ENCODE assay signal across 1 cellular context in the genomic region with DNA sequence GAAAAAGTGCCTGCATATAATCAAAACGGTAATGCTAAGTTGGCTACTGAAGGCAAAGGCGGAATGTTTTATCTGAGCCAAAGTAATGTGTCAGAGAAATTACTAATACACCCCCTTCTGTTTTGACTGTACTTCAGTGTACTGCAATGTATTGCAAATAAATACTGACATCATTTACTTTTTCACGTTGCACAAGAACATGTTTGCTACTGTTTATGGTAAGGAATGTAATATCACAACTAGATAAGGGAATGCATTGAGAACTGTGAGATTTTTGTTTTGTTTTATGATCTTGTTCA.
TF ChIP-seq lines count a peak whose summit lies in the region.

No MANE protein-coding gene starts in this region.

TF ChIP-seq in A549, 52 proteins besides CTCF, POLR2A, EP300 and RAD21 (continued from another document):
- no peak for TF ChIP-seq JUN (IDR thresholded peaks at IDR 0.05)
- TF ChIP-seq NR3C1 (IDR thresholded peaks at IDR 0.05), result no peak
- no peak for TF ChIP-seq SREBF2 (IDR thresholded peaks at IDR 0.05)
- no peak for TF ChIP-seq PHF8 (IDR thresholded peaks at IDR 0.05; ENCODE audit: borderline replicate concordance, low read depth)
- no peak for TF ChIP-seq CBX8 (IDR thresholded peaks at IDR 0.05)
- no peak for TF ChIP-seq HOXB5 (CRISPR knock-in tag; IDR thresholded peaks at IDR 0.05)
TF ChIP-seq in A549: peak in this region for 0.
